9 cellular contexts compared by ENCODE assay signal in the genomic region with DNA sequence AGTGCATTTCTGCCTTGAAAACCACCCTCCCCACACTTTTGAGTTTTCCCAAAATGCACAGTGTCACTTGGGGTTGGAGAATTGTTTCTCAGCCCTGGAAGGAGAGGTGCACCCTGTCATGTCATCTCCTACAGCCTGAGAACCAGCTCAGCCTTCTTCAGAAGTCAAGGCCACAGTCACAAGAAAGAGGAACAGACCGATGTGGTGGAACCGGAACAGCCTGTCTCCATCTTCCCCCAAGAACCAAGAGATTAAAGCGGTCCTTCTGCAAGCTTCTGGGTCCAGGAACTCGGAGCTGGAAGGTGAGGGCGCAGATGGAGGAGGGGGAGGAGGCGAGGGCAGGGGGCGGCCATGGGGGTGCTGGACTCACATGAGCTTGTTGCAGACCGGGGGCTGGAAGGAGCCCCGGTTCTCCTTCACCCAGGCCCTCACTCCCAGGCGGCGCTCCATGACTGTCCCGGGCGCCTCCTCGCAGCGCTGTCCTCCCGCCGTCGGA. TPM values are rescaled to one million over a fixed set of nuclear protein-coding genes. Genes with fewer than 3 reads are reported as not detected.
A peak's percentile ranks its signal among the peaks of the same experiment; 100 is the strongest.
DNase-seq lines count a peak whose midpoint lies in the region; ATAC-seq and TF ChIP-seq lines count a peak whose summit lies in the region.
"Had no signal": no experiment of that assay in that cellular context is flagged by ENCODE, and none has a peak within 500 bp of the region (broad histone marks: within the 10 kb centered on the region; RNA-seq: fewer than 3 reads in every experiment).

No MANE protein-coding gene starts in this region.

- H3K27me3 Mint-ChIP-seq in activated CD8-positive, alpha-beta T cell treated with anti-CD3 and anti-CD28 coated beads, Interleukin-2, amount 10 ng/mL, durations not matched to agents 7 days and 5 days (ENCODE audit: low read depth): peaks cover 44% of the 10 kb centered on the region

- TF ChIP-seq CTCF in GM12864 (IDR thresholded peaks at IDR 0.05; ENCODE audit: low read depth, low read length, missing control alignments): no peak

- peaks cover 32% of the 10 kb centered on the region for H3K4me1 Mint-ChIP-seq in activated CD8-positive, alpha-beta T cell treated with anti-CD3 and anti-CD28 coated beads, Interleukin-2, amount 10 ng/mL, durations not matched to agents 7 days and 5 days (ENCODE audit: low read depth)

- H3K27ac Mint-ChIP-seq in activated CD8-positive, alpha-beta T cell treated with anti-CD3 and anti-CD28 coated beads, Interleukin-2, amount 10 ng/mL, durations not matched to agents 7 days and 5 days: no peak overlapping the region

- POLR2A ChIA-PET in activated CD8-positive, alpha-beta T cell treated with anti-CD3 and anti-CD28 coated beads, Interleukin-2, amount 10 ng/mL, durations not matched to agents 7 days and 5 days (lab: Charles Lee): interaction anchor here (2.8 kb wide), 1 partner anchor 18 kb away, joined by 10 read pairs; no protein-coding TSS in a partner anchor

- CTCF ChIA-PET in activated CD8-positive, alpha-beta T cell treated with anti-CD3 and anti-CD28 coated beads, Interleukin-2, amount 10 ng/mL, durations not matched to agents 7 days and 5 days (lab: Charles Lee): interaction anchor here (0.5 kb wide), 1 partner anchor 67 kb away, joined by 3 read pairs; no protein-coding TSS in a partner anchor

- H3K4me3 Mint-ChIP-seq in activated CD8-positive, alpha-beta T cell treated with anti-CD3 and anti-CD28 coated beads, Interleukin-2, amount 10 ng/mL, durations not matched to agents 7 days and 5 days: peak overlapping the region; percentile 54

- no peaks in the 10 kb centered on the region for H3K9me3 Mint-ChIP-seq in activated CD8-positive, alpha-beta T cell treated with anti-CD3 and anti-CD28 coated beads, Interleukin-2, amount 10 ng/mL, durations not matched to agents 7 days and 5 days (ENCODE audit: insufficient read depth)

- peak overlapping the region; percentile 70 for H3K4me3 ChIP-seq in GM12864 (ENCODE audit: low read depth, low read length)
- H3K4me3 ChIP-seq in skeletal muscle cell (ENCODE audit: low read depth, low read length): peak overlapping the region; percentile 42

- intact Hi-C loops in left ventricle myocardium superior (cut with micrococcal nuclease): no loop called here

- DNase-seq in GM12864 (ENCODE audit: low read depth): no peak
- DNase-seq in activated CD8-positive, alpha-beta T cell treated with anti-CD3 and anti-CD28 coated beads, Interleukin-2, amount 10 ng/mL, durations not matched to agents 7 days and 5 days: no peak
- no peak for DNase-seq in left ventricle myocardium superior
- no peak for DNase-seq in skeletal muscle cell (ENCODE audit: low read depth)
- DNase-seq in occipital lobe (lab: John Stamatoyannopoulos, UW): no peak
- no peak for DNase-seq in NCI-H1694 (lab: John Stamatoyannopoulos, UW)
- no peak for DNase-seq in SW 1271 (lab: John Stamatoyannopoulos, UW)

- ATAC-seq in HG02798 (IDR thresholded peaks at IDR 0.05; ENCODE audit: poor library complexity, unreplicated experiment) (peak; percentile 27), left ventricle myocardium superior (peak; percentile 75)
- ATAC-seq in activated CD8-positive, alpha-beta T cell treated with anti-CD3 and anti-CD28 coated beads, Interleukin-2, amount 10 ng/mL, durations not matched to agents 7 days and 5 days: peak; percentile 50

- H3K36me3 Mint-ChIP-seq in activated CD8-positive, alpha-beta T cell treated with anti-CD3 and anti-CD28 coated beads, Interleukin-2, amount 10 ng/mL, durations not matched to agents 7 days and 5 days (ENCODE audit: low read depth): no peaks in the 10 kb centered on the region

RNA-seq across cellular contexts. Expression of a gene that starts 0.2 kb away (rescaled TPM):
- total RNA-seq in activated CD8-positive, alpha-beta T cell treated with anti-CD3 and anti-CD28 coated beads, Interleukin-2, amount 10 ng/mL, durations not matched to agents 7 days and 5 days: under 1 TPM; 0.37 to 0.40 TPM
- total RNA-seq in left ventricle myocardium superior (1.9 TPM), occipital lobe (0.62 TPM)
- total RNA-seq: M059J had no signal

RNA-seq across cellular contexts. Expression of a gene that starts 28.2 kb away (rescaled TPM):
- total RNA-seq in activated CD8-positive, alpha-beta T cell treated with anti-CD3 and anti-CD28 coated beads, Interleukin-2, amount 10 ng/mL, durations not matched to agents 7 days and 5 days: not detected
- 0.74 TPM for total RNA-seq in left ventricle myocardium superior
- total RNA-seq in occipital lobe: not detected
- total RNA-seq: M059J had no signal
